23 cellular contexts compared by ENCODE assay signal in the genomic region with DNA sequence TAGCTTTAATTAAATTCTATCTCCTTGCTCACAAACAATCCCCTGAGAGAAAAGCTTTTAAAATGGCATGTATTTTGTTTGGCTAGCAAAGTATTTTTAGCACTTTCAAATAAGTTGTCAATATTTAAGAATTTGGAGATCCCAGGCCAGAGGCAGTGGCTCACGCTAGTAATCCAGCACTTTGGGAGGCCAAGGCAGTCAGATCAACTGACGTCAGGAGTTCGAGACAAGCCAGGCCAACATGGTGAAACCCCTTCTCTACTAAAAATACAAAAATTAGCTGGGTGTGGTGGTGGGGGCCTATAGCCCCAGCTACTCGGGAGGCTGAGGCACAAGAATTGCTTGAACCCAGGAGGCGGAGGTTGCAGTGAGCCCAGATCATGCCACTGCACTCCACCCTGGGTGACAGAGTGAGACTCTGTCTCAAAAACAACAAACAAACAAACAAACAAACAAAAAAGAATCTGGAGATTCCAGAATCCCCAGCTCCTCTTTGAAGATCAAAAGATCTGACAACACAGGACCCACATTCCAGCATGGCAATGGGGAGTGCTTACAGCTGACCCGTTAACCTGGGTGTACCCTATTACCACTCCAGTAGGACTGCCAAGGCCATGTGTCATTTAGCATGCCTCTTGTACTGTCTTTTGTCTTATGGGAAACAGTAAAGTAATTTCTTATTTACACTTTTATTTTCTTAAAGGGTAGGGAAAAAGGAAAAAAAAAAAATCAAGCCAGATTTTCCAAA. TPM values are rescaled to one million over a fixed set of nuclear protein-coding genes. Genes with fewer than 3 reads are reported as not detected.
DNase-seq lines count a peak whose midpoint lies in the region; ATAC-seq, FAIRE-seq and TF ChIP-seq lines count a peak whose summit lies in the region.
"Had no signal": no experiment of that assay in that cellular context is flagged by ENCODE, and none has a peak within 500 bp of the region (broad histone marks: within the 10 kb centered on the region; RNA-seq: fewer than 3 reads in every experiment).

No MANE protein-coding gene starts in this region.

- TF ChIP-seq CTCF in HepG2 (CRISPR knock-in tag; IDR thresholded peaks at IDR 0.05) (no peak), right lobe of liver (IDR thresholded peaks at IDR 0.05) (no peak), hepatocyte (IDR thresholded peaks at IDR 0.05; ENCODE audit: poor library complexity) (no peak), esophagus muscularis mucosa (IDR thresholded peaks at IDR 0.05) (no peak)

- no peak overlapping the region for H3K23ac ChIP-seq in trophoblast cell (ENCODE audit: low read length)

- H3K27me3 ChIP-seq in HepG2 (ENCODE audit: control insufficient read depth in 1 of 2, insufficient read depth in 2 of 2, low read length in 2 of 2) (no peaks in the 10 kb centered on the region), right lobe of liver (no peaks in the 10 kb centered on the region), hepatocyte (no peaks in the 10 kb centered on the region), trophoblast cell (ENCODE audit: insufficient read depth, low read length) (no peaks in the 10 kb centered on the region), esophagus muscularis mucosa (no peaks in the 10 kb centered on the region)
- H3K27me3 ChIP-seq: brain microvascular endothelial cell had no signal

- FAIRE-seq in HepG2 (lab: Jason Lieb, UNC), result no peak
- FAIRE-seq: A204.1 had no signal

- TF ChIP-seq POLR2A in HepG2 (IDR thresholded peaks at IDR 0.05; ENCODE audit: insufficient read depth in 1 of 2, low read depth in 2 of 2, low read length in 2 of 2) (no peak), right lobe of liver (IDR thresholded peaks at IDR 0.05) (no peak), esophagus muscularis mucosa (IDR thresholded peaks at IDR 0.05; ENCODE audit: low read depth) (no peak)

- peak; percentile 32; the same call in 2 of the 3 replicates for ATAC-seq in HepG2
- no peak for ATAC-seq in right lobe of liver
- ATAC-seq: naive thymus-derived CD8-positive, alpha-beta T cell; SK-N-SH treated with all-trans-retinoic acid at 6 μM for 48 hours had no signal

- no peak overlapping the region for H4K8ac ChIP-seq in trophoblast cell (ENCODE audit: low read depth, low read length)

- no peak for DNase-seq in HepG2 (ENCODE audit: low spot score)
- DNase-seq in right lobe of liver, result no peak
- no peak for DNase-seq in hepatocyte (ENCODE audit: low spot score)
- no peak for DNase-seq in trophoblast cell
- DNase-seq in OCI-M2 (lab: John Stamatoyannopoulos, UW; ENCODE audit: unreplicated experiment), result no peak
- DNase-seq in NCI-H345 (lab: John Stamatoyannopoulos, UW), result no peak
- DNase-seq in esophagus muscularis mucosa (ENCODE audit: extremely low spot score), result no peak
- no peak for DNase-seq in activated CD4-positive, alpha-beta T cell treated with anti-CD3 and anti-CD28 coated beads, Interleukin-2, amount 50 U/mL, for 4 hours
- DNase-seq: activated CD4-positive, alpha-beta T cell treated with anti-CD3 and anti-CD28 coated beads for 4 hours; activated T-cell treated with anti-CD3 and anti-CD28 coated beads, Interleukin-2, amount 50 U/mL, for 48 hours; brain microvascular endothelial cell; CD4-positive, CD25-positive, alpha-beta regulatory T cell; effector CD4-positive, alpha-beta T cell; naive thymus-derived CD8-positive, alpha-beta T cell; NCI-H1436; NCI-H446 treated with DMSO at 0.1 percent for 48 hours; stimulated activated CD4-positive, alpha-beta T cell treated with anti-CD3 and anti-CD28 coated beads, Interleukin-2, amount 100 ng/mL, for 24 hours had no signal

- TF ChIP-seq EP300 in HepG2 (IDR thresholded peaks at IDR 0.05; ENCODE audit: low read depth in 2 of 2, low read length in 2 of 2) (peak in 1 of 2 experiments; percentile 36; a peak in 1 of 4 replicates), HepG2 (CRISPR knock-in tag; IDR thresholded peaks at IDR 0.05; ENCODE audit: borderline replicate concordance) (no peak), esophagus muscularis mucosa (IDR thresholded peaks at IDR 0.05) (no peak)

- H3K9me3 ChIP-seq in HepG2 (ENCODE audit: low read length), result no peaks in the 10 kb centered on the region
- H3K9me3 ChIP-seq in right lobe of liver, result no peaks in the 10 kb centered on the region
- H3K9me3 ChIP-seq in hepatocyte (ENCODE audit: low read depth), result no peaks in the 10 kb centered on the region
- no peaks in the 10 kb centered on the region for H3K9me3 ChIP-seq in trophoblast cell (ENCODE audit: insufficient read depth, low read depth, low read length)
- H3K9me3 ChIP-seq in esophagus muscularis mucosa, result no peaks in the 10 kb centered on the region

- in situ Hi-C loops in HepG2 (cut with HindIII; ENCODE audit: extremely low pct_ligation_motif_present, low pct_unique_long_range_greater_than_20kb), result no loop called here

- intact Hi-C loops in HepG2 (cut with micrococcal nuclease; ENCODE audit: unreplicated experiment) (loop anchor here (5.0 kb wide), 2 partner anchors 36 to 51 kb away; no protein-coding TSS in a partner anchor), right lobe of liver (cut with DNase I) (no loop called here), esophagus muscularis mucosa (cut with DNase I) (no loop called here)

- H3K4me1 ChIP-seq in HepG2 (ENCODE audit: insufficient read depth, low read length) (peaks cover 67% of the 10 kb centered on the region), right lobe of liver (peaks cover 0 to 80% (median 21%) of the 10 kb centered on the region in 4 donors), hepatocyte (ENCODE audit: insufficient read depth) (peaks cover 55% of the 10 kb centered on the region), trophoblast cell (ENCODE audit: control insufficient read depth in 1 of 2, insufficient read depth in 2 of 2, low read length in 2 of 2) (peaks cover 9 to 11% of the 10 kb centered on the region in 2 experiments), esophagus muscularis mucosa (peaks cover 41 to 69% (median 58%) of the 10 kb centered on the region in 4 donors)

- H3K4me2 ChIP-seq in HepG2 (ENCODE audit: low read depth, low read length) (no peak overlapping the region), hepatocyte (no peak overlapping the region), trophoblast cell (ENCODE audit: low read length) (no peak overlapping the region)
- H3K4me2 ChIP-seq: KMS-11 had no signal

- H4K12ac ChIP-seq in trophoblast cell (ENCODE audit: low read depth, low read length), result no peak overlapping the region

- H3K9ac ChIP-seq in HepG2 (ENCODE audit: insufficient read depth, low read depth, low read length) (no peak overlapping the region), trophoblast cell (ENCODE audit: low read length) (no peak overlapping the region)
- H3K9ac ChIP-seq: KMS-11 had no signal

- no peak for TF ChIP-seq RAD21 in HepG2 (CRISPR knock-in tag; IDR thresholded peaks at IDR 0.05)

- H3K27ac ChIP-seq in HepG2 (ENCODE audit: extremely low read length, insufficient read depth, low read length), result peak overlapping the region; percentile 34
- peak overlapping the region in 1 of 3 donors; percentile 19 for H3K27ac ChIP-seq in right lobe of liver
- peak overlapping the region; percentile 85 for H3K27ac ChIP-seq in hepatocyte
- H3K27ac ChIP-seq in trophoblast cell (ENCODE audit: low read depth, low read length), result no peak overlapping the region
- H3K27ac ChIP-seq in esophagus muscularis mucosa (replicated peaks in 1 of 4), result no peak overlapping the region
- H3K27ac ChIP-seq: brain microvascular endothelial cell, epithelial cell of prostate, KMS-11 had no signal

- H3K36me3 ChIP-seq in HepG2 (replicated peaks in 1 of 2; ENCODE audit: control insufficient read depth in 1 of 2, insufficient read depth in 2 of 2, low read length in 2 of 2), result peaks cover 3 to 6% of the 10 kb centered on the region in 2 experiments; a peak in 4 of 5 replicates
- peaks cover 0 to 28% (median 9%) of the 10 kb centered on the region in 4 donors for H3K36me3 ChIP-seq in right lobe of liver
- H3K36me3 ChIP-seq in hepatocyte (replicated peaks; ENCODE audit: insufficient read depth, low read depth), result no peaks in the 10 kb centered on the region
- peaks cover under 1 to 3% of the 10 kb centered on the region in 2 experiments for H3K36me3 ChIP-seq in trophoblast cell (ENCODE audit: control insufficient read depth in 1 of 2, insufficient read depth in 2 of 2, low read length in 2 of 2)
- H3K36me3 ChIP-seq in esophagus muscularis mucosa, result peaks cover under 1 to 29% (median 11%) of the 10 kb centered on the region in 4 donors
- H3K36me3 ChIP-seq: brain microvascular endothelial cell had no signal

- 93% methylated on average over 6 of the region's 6 CpGs for WGBS in HepG2 (ENCODE audit: low lambda C conversion rate)
- WGBS in right lobe of liver (ENCODE audit: insufficient coverage, low coverage, low lambda C conversion rate, missing lambda C conversion rate), result 88% methylated on average over 6 of the region's 6 CpGs
- WGBS in hepatocyte (ENCODE audit: low lambda C conversion rate, missing lambda C conversion rate), result 91% methylated on average over 6 of the region's 6 CpGs
- WGBS in trophoblast cell (ENCODE audit: extremely low coverage, insufficient coverage, insufficient read length), result no CpG with 5 or more reads among the region's 6 CpGs
- WGBS in esophagus muscularis mucosa, result 86% methylated on average over 6 of the region's 6 CpGs

- peaks cover 5% of the 10 kb centered on the region for H3K79me1 ChIP-seq in trophoblast cell (ENCODE audit: low read length)

- POLR2A ChIA-PET in HepG2 (lab: Yijun Ruan, JAX), result interaction anchor here (3.1 kb wide), 1 partner anchor 21 kb away, joined by 26 read pairs; the partner anchor contains the start of gene SLC40A1

- no peak overlapping the region for H3K4ac ChIP-seq in trophoblast cell (ENCODE audit: low read depth, low read length)

- H3K79me2 ChIP-seq in HepG2 (ENCODE audit: insufficient read depth, low read length), result no peaks in the 10 kb centered on the region
- H3K79me2 ChIP-seq in hepatocyte, result peaks cover 2% of the 10 kb centered on the region
- no peaks in the 10 kb centered on the region for H3K79me2 ChIP-seq in trophoblast cell (ENCODE audit: control insufficient read depth, insufficient read depth, low read length, poor library complexity)

- no peak overlapping the region for H3K18ac ChIP-seq in trophoblast cell (ENCODE audit: low read length)

- H3K4me3 ChIP-seq in HepG2 (replicated peaks in 1 of 3; ENCODE audit: insufficient read depth in 1 of 3, low read depth in 2 of 3, low read length in 3 of 3) (no peak overlapping the region), right lobe of liver (no peak overlapping the region), hepatocyte (no peak overlapping the region), trophoblast cell (ENCODE audit: low read depth, low read length) (no peak overlapping the region), esophagus muscularis mucosa (no peak overlapping the region)
- H3K4me3 ChIP-seq: smooth muscle cell had no signal

- no peak overlapping the region for H2BK120ac ChIP-seq in trophoblast cell (ENCODE audit: insufficient read depth, low read length, poor library complexity)

- H2AFZ ChIP-seq in HepG2 (ENCODE audit: low read length) (no peak overlapping the region), hepatocyte (no peak overlapping the region), trophoblast cell (ENCODE audit: insufficient read depth, low read length, poor library complexity) (no peak overlapping the region)

- no peaks in the 10 kb centered on the region for H3K9me2 ChIP-seq in hepatocyte (replicated peaks; ENCODE audit: insufficient read depth)

- H2AK5ac ChIP-seq in trophoblast cell (ENCODE audit: low read length), result no peak overlapping the region

- no TSS peak for BruUV-seq in HepG2 (replicated peaks; lab: Mats Ljungman, UMichigan)

- no peak overlapping the region for H4K91ac ChIP-seq in trophoblast cell (ENCODE audit: low read depth, low read length)

- H4K20me1 ChIP-seq in HepG2 (ENCODE audit: insufficient read depth, low read length) (no peaks in the 10 kb centered on the region), hepatocyte (ENCODE audit: insufficient read depth, poor library complexity, severe bottlenecking) (no peaks in the 10 kb centered on the region)

- H3K14ac ChIP-seq in trophoblast cell (ENCODE audit: low read length), result no peak overlapping the region

- H2BK12ac ChIP-seq in trophoblast cell (ENCODE audit: low read length), result peak overlapping the region; percentile 43

- no peak overlapping the region for H2BK5ac ChIP-seq in trophoblast cell (ENCODE audit: low read depth, low read length, poor library complexity)

- CTCF ChIA-PET in HepG2 (lab: Yijun Ruan, JAX; ENCODE audit: low intra/inter-chr PET ratio, low total read pairs), result no interaction called here

RNA-seq across cellular contexts. Expression of gene SLC40A1, which starts 21.9 kb away (rescaled TPM):
- total RNA-seq in HepG2 (2016; rRNA removed; fragmentation: Illumina TruSeq; extraction: Trizol), result 10.6 and 19.2 TPM in 2 replicates
- total RNA-seq in HepG2 (2016; cell fraction: cytosol; rRNA removed; fragmentation: Illumina TruSeq; extraction: Trizol; ENCODE audit: low read depth), result 2.5 and 3.1 TPM in 2 replicates
- total RNA-seq in HepG2 (2016; cell fraction: insoluble cytoplasmic fraction; rRNA removed; fragmentation: Illumina TruSeq; extraction: Trizol), result 10.6 and 17.6 TPM in 2 replicates
- 20.1 and 24.4 TPM in 2 replicates for total RNA-seq in HepG2 (2016; cell fraction: membrane; rRNA removed; fragmentation: Illumina TruSeq; extraction: Trizol)
- 9.0 and 10.7 TPM in 2 replicates for total RNA-seq in HepG2 (2016; cell fraction: nucleus; rRNA removed; fragmentation: Illumina TruSeq; extraction: Trizol)
- polyA plus RNA-seq in HepG2 (2011; rRNA removed), result 21.4 and 24.9 TPM in 2 replicates
- polyA plus RNA-seq in HepG2 (2011; cell fraction: cytosol; rRNA removed), result 14.9 and 22.6 TPM in 2 replicates
- polyA plus RNA-seq in HepG2 (2011; cell fraction: nucleus; rRNA removed), result 12.3 and 12.6 TPM in 2 replicates
- 35.5 and 45.2 TPM in 2 replicates for polyA plus RNA-seq in HepG2 (2012)
- polyA plus RNA-seq in HepG2 (2016; cell fraction: cytosol; fragmentation: Illumina TruSeq; extraction: Trizol; ENCODE audit: low read depth), result 3.4 and 3.6 TPM in 2 replicates
- 19.5 and 21.2 TPM in 2 replicates for polyA plus RNA-seq in HepG2 (2016; cell fraction: insoluble cytoplasmic fraction; fragmentation: Illumina TruSeq; extraction: Trizol; ENCODE audit: low read depth)
- 19.1 and 22.9 TPM in 2 replicates for polyA plus RNA-seq in HepG2 (2016; cell fraction: membrane; fragmentation: Illumina TruSeq; extraction: Trizol; ENCODE audit: low read depth)
- polyA plus RNA-seq in HepG2 (2016; cell fraction: nucleus; fragmentation: Illumina TruSeq; extraction: Trizol; ENCODE audit: insufficient read depth, low read depth), result 12.8 and 14.3 TPM in 2 replicates
- 0.47 and 45.0 TPM in 2 replicates for polyA minus RNA-seq in HepG2 (2011; rRNA and poly(A)+ RNA removed; ENCODE audit: low replicate concordance)
- polyA minus RNA-seq in HepG2 (2011; cell fraction: cytosol; rRNA and poly(A)+ RNA removed), result 26.4 and 29.2 TPM in 2 replicates
- polyA minus RNA-seq in HepG2 (2011; cell fraction: nucleus; rRNA and poly(A)+ RNA removed), result 33.1 and 37.5 TPM in 2 replicates
- 100 to 1,000 TPM; 101 to 289 (median 134) TPM for total RNA-seq in right lobe of liver
- 225 and 261 TPM in 2 replicates for total RNA-seq in hepatocyte
- 153 and 186 TPM in 2 replicates for polyA plus RNA-seq in hepatocyte
- polyA plus RNA-seq in trophoblast cell (2013), result 313 and 338 TPM in 2 replicates
- 10 to 100 TPM; 35.3 to 80.9 (median 40.8) TPM for total RNA-seq in esophagus muscularis mucosa
- total RNA-seq: OCI-LY7 had no signal

Comparison
In these comparisons a context has a peak if more than half of its experiments do, and no peak if none do; other contexts are left out.
1. H3K27ac ChIP-seq: peak in HepG2 (single experiment) and hepatocyte (single experiment); none in trophoblast cell (single experiment) and esophagus muscularis mucosa (0 of 4).